Comparison of ENCODE assay signal across 1 cellular context in the genomic region with DNA sequence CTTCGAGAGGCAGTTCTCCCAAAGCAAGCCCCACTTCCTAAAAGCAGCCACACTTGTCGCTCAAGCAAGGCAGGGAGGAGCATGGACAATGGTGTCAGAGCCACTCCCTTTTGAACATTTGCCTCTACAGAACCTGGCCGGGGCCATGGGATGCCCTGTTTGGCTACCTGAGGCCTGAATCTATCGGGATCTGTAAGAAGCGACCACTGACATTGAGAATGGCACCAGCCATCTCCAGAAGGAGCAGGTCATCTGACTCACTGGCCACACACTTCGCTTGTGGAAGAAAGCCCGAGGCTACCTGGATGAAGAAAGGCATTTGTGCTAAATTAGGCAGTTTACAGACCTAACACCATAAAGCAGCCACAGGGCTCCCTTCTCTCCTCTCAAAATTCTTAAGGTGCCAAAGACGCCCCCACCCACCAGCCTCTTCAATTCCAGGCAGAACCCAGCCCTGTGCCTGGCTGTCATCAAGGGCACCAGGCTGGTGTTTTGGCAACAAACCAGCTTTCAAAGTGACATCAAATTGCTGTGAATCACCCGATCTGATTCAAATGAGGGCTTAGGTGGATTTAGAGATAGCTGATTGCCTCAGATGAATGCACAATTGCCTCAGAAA.
TF ChIP-seq lines count a peak whose summit lies in the region.

No MANE protein-coding gene starts in this region.

TF ChIP-seq in HCT116, 20 proteins besides CTCF, POLR2A, EP300 and RAD21 (continued from another document):
- no peak for TF ChIP-seq CBX3 (IDR thresholded peaks at IDR 0.05; ENCODE audit: low read depth)
- no peak for TF ChIP-seq FOSL1 (IDR thresholded peaks at IDR 0.05; ENCODE audit: low read depth)
- no peak for TF ChIP-seq ZNF274 (IDR thresholded peaks at IDR 0.05; ENCODE audit: low read depth, low read length)
- no peak for TF ChIP-seq EGR1 (IDR thresholded peaks at IDR 0.05; ENCODE audit: low read depth)
- TF ChIP-seq, protein P1, sequence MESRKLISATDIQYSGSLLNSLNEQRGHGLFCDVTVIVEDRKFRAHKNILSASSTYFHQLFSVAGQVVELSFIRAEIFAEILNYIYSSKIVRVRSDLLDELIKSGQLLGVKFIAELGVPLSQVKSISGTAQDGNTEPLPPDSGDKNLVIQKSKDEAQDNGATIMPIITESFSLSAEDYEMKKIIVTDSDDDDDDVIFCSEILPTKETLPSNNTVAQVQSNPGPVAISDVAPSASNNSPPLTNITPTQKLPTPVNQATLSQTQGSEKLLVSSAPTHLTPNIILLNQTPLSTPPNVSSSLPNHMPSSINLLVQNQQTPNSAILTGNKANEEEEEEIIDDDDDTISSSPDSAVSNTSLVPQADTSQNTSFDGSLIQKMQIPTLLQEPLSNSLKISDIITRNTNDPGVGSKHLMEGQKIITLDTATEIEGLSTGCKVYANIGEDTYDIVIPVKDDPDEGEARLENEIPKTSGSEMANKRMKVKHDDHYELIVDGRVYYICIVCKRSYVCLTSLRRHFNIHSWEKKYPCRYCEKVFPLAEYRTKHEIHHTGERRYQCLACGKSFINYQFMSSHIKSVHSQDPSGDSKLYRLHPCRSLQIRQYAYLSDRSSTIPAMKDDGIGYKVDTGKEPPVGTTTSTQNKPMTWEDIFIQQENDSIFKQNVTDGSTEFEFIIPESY (IDR thresholded peaks at IDR 0.05; ENCODE audit: extremely low read depth, insufficient replicate concordance, low read length) = no peak
- TF ChIP-seq ELF1 (IDR thresholded peaks at IDR 0.05; ENCODE audit: borderline replicate concordance, low read depth) = no peak
- TF ChIP-seq SP1 (IDR thresholded peaks at IDR 0.05; ENCODE audit: low read depth) = no peak
- no peak for TF ChIP-seq EZH2phosphoT487 (IDR thresholded peaks at IDR 0.05; ENCODE audit: borderline replicate concordance)
- no peak for TF ChIP-seq TCF7L2 (IDR thresholded peaks at IDR 0.05; ENCODE audit: borderline replicate concordance, extremely low read depth, insufficient read depth, insufficient read length)
- TF ChIP-seq CEBPB (IDR thresholded peaks at IDR 0.05; ENCODE audit: low read depth) = no peak
- TF ChIP-seq YY1 (IDR thresholded peaks at IDR 0.05; ENCODE audit: extremely low read depth, insufficient replicate concordance, low read depth, low read length) = no peak
